ENCODE assay signal across 8 cellular contexts in the genomic region with DNA sequence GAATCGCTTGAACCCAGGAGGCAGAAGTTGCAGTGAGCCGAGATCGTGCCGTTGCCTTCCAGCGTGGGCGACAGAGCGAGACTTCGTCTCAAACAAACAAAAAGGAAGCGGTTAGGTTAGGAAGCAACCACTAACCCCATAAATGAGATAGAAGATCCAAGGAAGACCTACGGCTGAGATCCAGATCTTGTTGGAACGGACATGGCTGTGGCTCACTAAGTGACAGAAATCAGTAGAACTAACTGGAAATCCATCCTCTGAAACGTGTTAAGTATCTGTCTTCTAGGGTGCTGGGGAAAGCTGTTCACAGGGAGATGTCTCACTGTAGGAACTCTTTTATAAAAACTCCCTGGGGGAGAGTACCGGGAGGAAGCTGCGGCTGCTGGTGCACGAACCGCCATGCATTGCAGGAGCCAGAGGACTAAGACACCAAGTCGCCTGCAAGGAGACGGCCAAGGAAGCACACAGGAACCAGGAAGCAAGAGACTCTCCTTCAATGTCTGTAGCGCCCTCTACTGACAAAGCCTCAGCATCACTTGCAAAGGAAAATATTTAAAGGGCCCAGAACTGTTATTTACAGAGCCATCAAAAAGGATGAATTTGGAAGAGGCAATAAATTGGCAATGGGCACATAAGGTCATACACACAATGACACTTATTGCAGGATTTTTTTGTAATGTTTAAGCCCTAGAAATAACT. TPM values are rescaled to one million over a fixed set of nuclear protein-coding genes. Genes with fewer than 3 reads are reported as not detected.
DNase-seq lines count a peak whose midpoint lies in the region; TF ChIP-seq lines count a peak whose summit lies in the region.

No MANE protein-coding gene starts in this region.

- intact Hi-C loops in transverse colon (cut with DNase I; ENCODE audit: low total_unique reads), result no loop called here

- no peak for TF ChIP-seq POLR2A in transverse colon (IDR thresholded peaks at IDR 0.05)

- in situ Hi-C loops in transverse colon (cut with MboI; ENCODE audit: low pct_ligation_motif_present in 1 of 4, low pct_unique_long_range_greater_than_20kb in 1 of 4, low sequenced_read_pairs in 3 of 4), result no loop called here

- peak; percentile 16 for DNase-seq in NK-92 treated with Interleukin-12 subunit alpha and Interleukin-12 subunit beta, amount 100 ng/mL, for 24 hours (lab: John Stamatoyannopoulos, UW)
- DNase-seq in NK-92 (lab: John Stamatoyannopoulos, UW; ENCODE audit: unreplicated experiment) (no peak), HFF-Myc (ENCODE audit: extremely low read depth, low read depth) (peak; percentile 65), NOMO-1 treated with dmso at 0.1 percent for 144 hours (lab: John Stamatoyannopoulos, UW; ENCODE audit: unreplicated experiment) (peak; percentile 77), amniotic epithelial cell (ENCODE audit: low read depth) (peak; percentile 61), transverse colon (peak; percentile 59), cortex of kidney (lab: John Stamatoyannopoulos, UW) (no peak)

- H3K27ac ChIP-seq in iPS-20b (ENCODE audit: low read length), result no peak overlapping the region
- H3K27ac ChIP-seq in transverse colon, result no peak overlapping the region

- H3K9me3 ChIP-seq in iPS-20b (ENCODE audit: insufficient read depth, low read depth, low read length), result no peaks in the 10 kb centered on the region
- H3K9me3 ChIP-seq in transverse colon, result no peaks in the 10 kb centered on the region

- TF ChIP-seq CTCF in HFF-Myc (IDR thresholded peaks at IDR 0.05; ENCODE audit: low read depth, low read length, missing control alignments) (peak; percentile 84), transverse colon (IDR thresholded peaks at IDR 0.05) (peak; percentile 48 to 61 (median 54))

- TF ChIP-seq EP300 in transverse colon (IDR thresholded peaks at IDR 0.05; ENCODE audit: low read depth), result no peak

- H3K36me3 ChIP-seq in iPS-20b (ENCODE audit: insufficient read depth, low read depth, low read length), result no peaks in the 10 kb centered on the region
- H3K36me3 ChIP-seq in transverse colon, result no peaks in the 10 kb centered on the region

- H3K4me3 ChIP-seq in HFF-Myc (replicated peaks; ENCODE audit: low read depth, low read length) (no peak overlapping the region), iPS-20b (ENCODE audit: low read length) (no peak overlapping the region; the same call in 1 of the 2 replicates), transverse colon (no peak overlapping the region)

- 14 to 69% methylated on average over 1 to 19 of the region's 19 CpGs for WGBS in transverse colon (ENCODE audit: low coverage in 1 of 2), 2 donors

- H3K4me1 ChIP-seq in iPS-20b (ENCODE audit: insufficient read depth, low read length) (no peaks in the 10 kb centered on the region), transverse colon (peaks cover 0 to 3% (median 0%) of the 10 kb centered on the region in 4 donors)

- no peaks in the 10 kb centered on the region for H3K27me3 ChIP-seq in iPS-20b (ENCODE audit: insufficient read depth, low read length)
- no peaks in the 10 kb centered on the region for H3K27me3 ChIP-seq in transverse colon

- peak overlapping the region; percentile 10; the same call in 1 of the 2 replicates for H3K9ac ChIP-seq in iPS-20b (ENCODE audit: low read depth, low read length)

RNA-seq across cellular contexts. Expression of a gene that starts 16.9 kb away (rescaled TPM):
- total RNA-seq in transverse colon, result 10 to 100 TPM in 3 of 4 donors, 1 to 10 TPM in 1; 8.2 to 18.4 (median 16.4) TPM

RNA-seq across cellular contexts. Expression of a gene that starts 47.6 kb away (rescaled TPM):
- total RNA-seq in transverse colon, result 1 to 10 TPM; 2.6 to 4.9 (median 3.6) TPM

RNA-seq across cellular contexts. Expression of a gene that starts 51.4 kb away (rescaled TPM):
- total RNA-seq in transverse colon, result 1 to 10 TPM in 1 of 4 donors, under 1 TPM in 1, not detected in 2; 0.40 to 2.0 TPM

Comparison
In these comparisons a context has a peak if more than half of its experiments do, and no peak if none do; other contexts are left out.
1. DNase-seq: peak in NK-92 treated with Interleukin-12 subunit alpha and Interleukin-12 subunit beta, amount 100 ng/mL, for 24 hours (single experiment), HFF-Myc (single experiment), NOMO-1 treated with dmso at 0.1 percent for 144 hours (single experiment), amniotic epithelial cell (single experiment) and transverse colon (single experiment); none in NK-92 (single experiment) and cortex of kidney (single experiment).